In genomic region chr3:20511863-20512262, GRCh38 we compare ENCODE assay signal across 8 cellular contexts.
DNase-seq lines count a peak whose midpoint lies in the region; ATAC-seq and TF ChIP-seq lines count a peak whose summit lies in the region.

No MANE protein-coding gene starts in this region.

- intact Hi-C loops in tibial artery (cut with DNase I; ENCODE audit: low total_unique reads): loop anchor here (10.0 kb wide), 1 partner anchor 1253 kb away; no protein-coding TSS in a partner anchor

- peak; percentile 56 to 58 for TF ChIP-seq CTCF in tibial artery (IDR thresholded peaks at IDR 0.05)

- H3K4me3 ChIP-seq in tibial artery: no peak overlapping the region

- H3K4me1 ChIP-seq in tibial artery: no peaks in the 10 kb centered on the region

- H3K36me3 ChIP-seq in tibial artery: no peaks in the 10 kb centered on the region

- no peaks in the 10 kb centered on the region for H3K9me3 ChIP-seq in tibial artery

- DNase-seq in AG20443 (ENCODE audit: low spot score) (peak; percentile 66), NCI-H146 treated with DMSO at 0.1 percent for 48 hours (lab: John Stamatoyannopoulos, UW; ENCODE audit: unreplicated experiment) (peak; percentile 17), amniotic stem cell (lab: John Stamatoyannopoulos, UW) (peak; percentile 59), iPS-NIHi11 (ENCODE audit: low spot score) (peak; percentile 58), tibial artery (no peak)
- DNase-seq in activated CD4-positive, alpha-beta T cell treated with anti-CD3 and anti-CD28 coated beads for 1 hour: no peak

- no peak overlapping the region for H3K27ac ChIP-seq in tibial artery

- ATAC-seq in GM18519 (IDR thresholded peaks at IDR 0.05; ENCODE audit: low FRiP score, unreplicated experiment): peak; percentile 98
- peak; percentile 94 for ATAC-seq in HG02938 (IDR thresholded peaks at IDR 0.05; ENCODE audit: unreplicated experiment)

- no peaks in the 10 kb centered on the region for H3K27me3 ChIP-seq in tibial artery

Comparison
In these comparisons a context has a peak if more than half of its experiments do, and no peak if none do; other contexts are left out.
1. DNase-seq: peak in AG20443 (single experiment), NCI-H146 treated with DMSO at 0.1 percent for 48 hours (single experiment), amniotic stem cell (single experiment) and iPS-NIHi11 (single experiment); none in tibial artery (0 of 2) and activated CD4-positive, alpha-beta T cell treated with anti-CD3 and anti-CD28 coated beads for 1 hour (single experiment).